22 cellular contexts compared by ENCODE assay signal in genomic region chr11:66809592-66809991, GRCh38.
"Had no signal": no experiment of that assay in that cellular context is flagged by ENCODE, and none has a peak within 500 bp of the region (broad histone marks: within the 10 kb centered on the region; RNA-seq: fewer than 3 reads in every experiment).

No MANE protein-coding gene starts in this region.

- H3K9me3 ChIP-seq: SJSA1 had no signal

- H3K27me3 ChIP-seq: SJSA1 had no signal

- H3K4me1 ChIP-seq: SJSA1 had no signal

- ATAC-seq: T-cell had no signal

- H3K27ac Mint-ChIP-seq: T-cell had no signal

- H3K27me3 Mint-ChIP-seq: T-cell had no signal

- H3K9me3 Mint-ChIP-seq: T-cell had no signal

- H3K27ac ChIP-seq: SJSA1, SK-N-MC had no signal

- DNase-seq: Kasumi-1, KG1, MM.1S, NCI-H1092 treated with DMSO at 0.1 percent for 48 hours, NCI-H1436, NCI-H187, NCI-H2029, NCI-H2081 treated with DMSO at 0.1 percent for 48 hours, NCI-H2171, NCI-H226, NCI-H446, NCI-H510A, NCI-H524 treated with DMSO at 0.1 percent for 48 hours, NCI-H69, NCI-H774, Right ventricle myocardium superior, RPMI8226, SIG-M5, SW 1271, T-cell had no signal

- H3K4me1 Mint-ChIP-seq: T-cell had no signal

- H3K36me3 ChIP-seq: SJSA1 had no signal

- H3K4me3 Mint-ChIP-seq: T-cell had no signal

- H3K4me3 ChIP-seq: SJSA1, SK-N-MC had no signal
